In the genomic region with DNA sequence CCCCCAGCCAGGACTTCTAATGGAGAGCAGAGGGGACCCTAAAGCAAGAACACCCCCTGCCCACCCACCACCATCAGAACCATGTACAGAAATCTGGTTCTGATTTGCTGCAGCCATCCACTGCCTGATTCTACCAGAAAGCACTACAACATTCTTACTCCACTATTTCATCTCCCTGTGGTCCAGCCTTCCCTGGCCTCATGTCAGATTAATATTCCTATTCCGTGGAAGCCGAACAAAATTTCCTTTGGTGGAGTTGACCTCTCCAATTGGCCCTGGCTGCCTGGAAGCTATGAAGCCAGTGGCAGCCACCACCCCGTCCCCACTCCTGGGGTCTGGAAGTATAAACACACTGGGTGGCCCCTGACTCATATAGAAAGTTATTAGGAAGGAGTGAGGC, we compare ENCODE assay signal across 6 cellular contexts.
"Had no signal": no experiment of that assay in that cellular context is flagged by ENCODE, and none has a peak within 500 bp of the region (broad histone marks: within the 10 kb centered on the region; RNA-seq: fewer than 3 reads in every experiment).

No MANE protein-coding gene starts in this region.

- H3K27ac ChIP-seq: HL-60 had no signal

- H3K4me3 Mint-ChIP-seq: IgD-negative memory B cell had no signal

- H3K27ac Mint-ChIP-seq: IgD-negative memory B cell had no signal

- DNase-seq: IMR-90, KBM-7 had no signal

- H3K36me3 Mint-ChIP-seq: IgD-negative memory B cell had no signal

- H3K4me3 ChIP-seq: K562 had no signal

- ATAC-seq: HepG2, K562 had no signal
